8 cellular contexts compared by ENCODE assay signal in genomic region chr20:3767434-3768341, GRCh38. TPM values are rescaled to one million over a fixed set of nuclear protein-coding genes. Genes with fewer than 3 reads are reported as not detected.
A peak's percentile ranks its signal among the peaks of the same experiment; 100 is the strongest.
DNase-seq lines count a peak whose midpoint lies in the region; ATAC-seq and TF ChIP-seq lines count a peak whose summit lies in the region.

Gene ADISSP, minus strand, starts transcription at chr20:3767753. Its CDS starts 7,653 bp downstream, at chr20:3760100.

- H3K4me1 ChIP-seq in RWPE2 (ENCODE audit: insufficient read depth, poor library complexity, severe bottlenecking), result peaks cover 5% of the 10 kb centered on the region
- H3K4me1 ChIP-seq in fibroblast of lung (ENCODE audit: control insufficient read depth, extremely low read depth, insufficient read depth, low read length), result peaks cover 10% of the 10 kb centered on the region
- H3K4me1 ChIP-seq in naive thymus-derived CD4-positive, alpha-beta T cell (ENCODE audit: control insufficient read depth in 2 of 2, insufficient read depth in 2 of 2, low read length in 2 of 2), result peaks cover 6 to 13% of the 10 kb centered on the region in 2 donors

- no peaks in the 10 kb centered on the region for H3K36me3 ChIP-seq in RWPE2 (ENCODE audit: low read depth)
- no peaks in the 10 kb centered on the region for H3K36me3 ChIP-seq in fibroblast of lung (ENCODE audit: control insufficient read depth, insufficient read depth, low read length)
- no peaks in the 10 kb centered on the region for H3K36me3 ChIP-seq in naive thymus-derived CD4-positive, alpha-beta T cell (ENCODE audit: control insufficient read depth in 2 of 3, insufficient read depth in 3 of 3, low read length in 3 of 3)

- H3K27me3 Mint-ChIP-seq in activated T-helper 2 cell treated with anti-CD3 and anti-CD28 coated beads, Interferon-gamma antibody, Interleukin-2, Interleukin-4, amounts not matched to agents 10 μg/mL and 5 μg/mL and 100 μg/mL, durations not matched to agents 14 hours and 24 hours and 36 hours (ENCODE audit: low read depth), result peaks cover 3% of the 10 kb centered on the region
- H3K27me3 Mint-ChIP-seq in naive thymus-derived CD4-positive, alpha-beta T cell, result peaks cover 0 to 6% (median 0%) of the 10 kb centered on the region in 5 donors
- H3K27me3 Mint-ChIP-seq in stimulated activated naive B cell treated with anti-CD40 and anti-IgM and Interleukin-4, amounts not matched to agents 10 μg/mL and 1 μg/mL and 100 μg/mL, for 72 hours, result no peaks in the 10 kb centered on the region

- H3K4me2 ChIP-seq in fibroblast of lung (ENCODE audit: extremely low read depth, insufficient read depth, low read length), result peak within 1 kb of the TSS; percentile 93

- no peaks in the 10 kb centered on the region for H3K27me3 ChIP-seq in RWPE2 (ENCODE audit: insufficient read depth, poor library complexity, severe bottlenecking)
- no peaks in the 10 kb centered on the region for H3K27me3 ChIP-seq in fibroblast of lung (ENCODE audit: control insufficient read depth, insufficient read depth, low read length)
- no peaks in the 10 kb centered on the region for H3K27me3 ChIP-seq in naive thymus-derived CD4-positive, alpha-beta T cell (ENCODE audit: control insufficient read depth in 2 of 2, insufficient read depth in 2 of 2, low read length in 2 of 2)

- peak within 1 kb of the TSS; percentile 51 for H3K27ac ChIP-seq in RWPE2 (ENCODE audit: poor library complexity, severe bottlenecking)
- peak within 1 kb of the TSS; percentile 98 for H3K27ac ChIP-seq in fibroblast of lung (ENCODE audit: insufficient read depth, low read length)
- H3K27ac ChIP-seq in naive thymus-derived CD4-positive, alpha-beta T cell (ENCODE audit: low read depth, low read length), result peak within 1 kb of the TSS; percentile 100

- peak within 1 kb of the TSS; percentile 94 for H3K27ac Mint-ChIP-seq in activated T-helper 2 cell treated with anti-CD3 and anti-CD28 coated beads, Interferon-gamma antibody, Interleukin-2, Interleukin-4, amounts not matched to agents 10 μg/mL and 5 μg/mL and 100 μg/mL, durations not matched to agents 14 hours and 24 hours and 36 hours
- peak within 1 kb of the TSS; percentile 89 to 98 (median 94) for H3K27ac Mint-ChIP-seq in naive thymus-derived CD4-positive, alpha-beta T cell
- peak within 1 kb of the TSS; percentile 98 for H3K27ac Mint-ChIP-seq in stimulated activated naive B cell treated with anti-CD40 and anti-IgM and Interleukin-4, amounts not matched to agents 10 μg/mL and 1 μg/mL and 100 μg/mL, for 72 hours

- peak within 1 kb of the TSS; percentile 84 for H3K9ac ChIP-seq in fibroblast of lung (ENCODE audit: insufficient read depth, low read length)

- H3K9me3 ChIP-seq in RWPE2 (ENCODE audit: severe bottlenecking), result no peaks in the 10 kb centered on the region
- H3K9me3 ChIP-seq in fibroblast of lung (ENCODE audit: control insufficient read depth, insufficient read depth, low read depth, low read length), result no peaks in the 10 kb centered on the region
- no peaks in the 10 kb centered on the region for H3K9me3 ChIP-seq in naive thymus-derived CD4-positive, alpha-beta T cell (ENCODE audit: control insufficient read depth in 2 of 3, low read length in 3 of 3)

- peaks cover 8% of the 10 kb centered on the region for H3K79me2 ChIP-seq in fibroblast of lung (ENCODE audit: control insufficient read depth, insufficient read depth, low read length)

- no peaks in the 10 kb centered on the region for H4K20me1 ChIP-seq in fibroblast of lung (ENCODE audit: control insufficient read depth, extremely low read depth, insufficient read depth, low read length)

- CTCF ChIA-PET in naive thymus-derived CD4-positive, alpha-beta T cell (lab: Charles Lee), result interaction anchor here (0.8 to 4.0 kb wide), 12 partner anchors 8 to 318 kb away, joined by 3 to 24 read pairs (median 4); no protein-coding TSS in a partner anchor

- POLR2A ChIA-PET in naive thymus-derived CD4-positive, alpha-beta T cell (lab: Charles Lee), result interaction anchor here (0.5 to 2.8 kb wide), 23 partner anchors 8 to 90 kb away, joined by 3 to 43 read pairs (median 5); partner anchors contain the start of genes AP5S1, CDC25B, CENPB and SPEF1

- peaks cover 21% of the 10 kb centered on the region for H3K4me1 Mint-ChIP-seq in activated T-helper 2 cell treated with anti-CD3 and anti-CD28 coated beads, Interferon-gamma antibody, Interleukin-2, Interleukin-4, amounts not matched to agents 10 μg/mL and 5 μg/mL and 100 μg/mL, durations not matched to agents 14 hours and 24 hours and 36 hours (ENCODE audit: low read depth)
- H3K4me1 Mint-ChIP-seq in naive thymus-derived CD4-positive, alpha-beta T cell, result peaks cover 11 to 29% (median 21%) of the 10 kb centered on the region in 7 donors
- H3K4me1 Mint-ChIP-seq in stimulated activated naive B cell treated with anti-CD40 and anti-IgM and Interleukin-4, amounts not matched to agents 10 μg/mL and 1 μg/mL and 100 μg/mL, for 72 hours, result peaks cover 38 to 50% of the 10 kb centered on the region in 2 donors

- H3K36me3 Mint-ChIP-seq in activated T-helper 2 cell treated with anti-CD3 and anti-CD28 coated beads, Interferon-gamma antibody, Interleukin-2, Interleukin-4, amounts not matched to agents 10 μg/mL and 5 μg/mL and 100 μg/mL, durations not matched to agents 14 hours and 24 hours and 36 hours (ENCODE audit: low read depth), result peaks cover 3% of the 10 kb centered on the region
- no peaks in the 10 kb centered on the region for H3K36me3 Mint-ChIP-seq in naive thymus-derived CD4-positive, alpha-beta T cell
- peaks cover 0 to 3% of the 10 kb centered on the region in 2 donors for H3K36me3 Mint-ChIP-seq in stimulated activated naive B cell treated with anti-CD40 and anti-IgM and Interleukin-4, amounts not matched to agents 10 μg/mL and 1 μg/mL and 100 μg/mL, for 72 hours

- H3K4me3 ChIP-seq in RWPE2 (ENCODE audit: severe bottlenecking) (peak within 1 kb of the TSS; percentile 65), fibroblast of lung (replicated peaks in 1 of 4; ENCODE audit: control extremely low read depth in 1 of 4, insufficient read depth in 1 of 4, low read depth in 3 of 4, low read length in 4 of 4) (peak within 1 kb of the TSS; percentile 76 to 87 (median 83))
- H3K4me3 ChIP-seq in naive thymus-derived CD4-positive, alpha-beta T cell (ENCODE audit: low read length), result peak within 1 kb of the TSS; percentile 96

- ATAC-seq in RWPE2 (ENCODE audit: low read depth), result peak; percentile 91
- ATAC-seq in naive thymus-derived CD4-positive, alpha-beta T cell, result peak; percentile 93
- ATAC-seq in stimulated activated naive B cell treated with anti-CD40 and anti-IgM and Interleukin-4, amounts not matched to agents 10 μg/mL and 1 μg/mL and 100 μg/mL, for 72 hours (replicated peaks), result peak; percentile 92 to 93

- H3K9me3 Mint-ChIP-seq in activated T-helper 2 cell treated with anti-CD3 and anti-CD28 coated beads, Interferon-gamma antibody, Interleukin-2, Interleukin-4, amounts not matched to agents 10 μg/mL and 5 μg/mL and 100 μg/mL, durations not matched to agents 14 hours and 24 hours and 36 hours, result no peaks in the 10 kb centered on the region
- H3K9me3 Mint-ChIP-seq in naive thymus-derived CD4-positive, alpha-beta T cell, result peaks cover 0 to 2% (median 0%) of the 10 kb centered on the region in 11 donors
- no peaks in the 10 kb centered on the region for H3K9me3 Mint-ChIP-seq in stimulated activated naive B cell treated with anti-CD40 and anti-IgM and Interleukin-4, amounts not matched to agents 10 μg/mL and 1 μg/mL and 100 μg/mL, for 72 hours

- no peak for TF ChIP-seq CTCF in RWPE2 (IDR thresholded peaks at IDR 0.05; ENCODE audit: poor library complexity, severe bottlenecking)
- TF ChIP-seq CTCF in fibroblast of lung (conservative IDR thresholded peaks at IDR 0.05 in 1 of 2, IDR thresholded peaks at IDR 0.05 in 1 of 2; ENCODE audit: low read depth in 1 of 2, low read length in 2 of 2), result peak in 1 of 2 donors; percentile 17

- intact Hi-C loops in activated T-helper 2 cell treated with anti-CD3 and anti-CD28 coated beads, Interferon-gamma antibody, Interleukin-2, Interleukin-4, amounts not matched to agents 10 μg/mL and 5 μg/mL and 100 μg/mL, durations not matched to agents 14 hours and 24 hours and 36 hours (cut with micrococcal nuclease), result loop anchor here (1.0 to 5.0 kb wide), 4 partner anchors 10 to 360 kb away; partner anchors contain the start of genes AP5S1 and DNAAF9
- intact Hi-C loops in naive thymus-derived CD4-positive, alpha-beta T cell (cut with micrococcal nuclease), result loop anchor here (1.0 to 10.0 kb wide), 18 partner anchors 10 to 1357 kb away; partner anchors contain the start of genes AP5S1 (in 2 of the 2), CDC25B (in 2 of the 2), CENPB (in 2 of the 2) and MAVS (in 2 of the 2)

- peak within 1 kb of the TSS; percentile 72 for H2AFZ ChIP-seq in fibroblast of lung (ENCODE audit: low read length)

- DNase-seq in ELR (ENCODE audit: low read depth) (peak; percentile 97), H4 (ENCODE audit: low spot score) (peak; percentile 98), LoVo (ENCODE audit: low spot score) (peak; percentile 99), RWPE2 (ENCODE audit: low spot score) (peak; percentile 99), fibroblast of lung (ENCODE audit: low read depth in 2 of 2) (peak; percentile 96 to 98)
- DNase-seq in activated T-helper 2 cell treated with anti-CD3 and anti-CD28 coated beads, Interferon-gamma antibody, Interleukin-2, Interleukin-4, amounts not matched to agents 10 μg/mL and 5 μg/mL and 100 μg/mL, durations not matched to agents 14 hours and 24 hours and 36 hours (ENCODE audit: low spot score), result peak; percentile 97
- peak; percentile 92 to 98 (median 94) for DNase-seq in naive thymus-derived CD4-positive, alpha-beta T cell
- peak; percentile 99 for DNase-seq in stimulated activated naive B cell treated with anti-CD40 and anti-IgM and Interleukin-4, amounts not matched to agents 10 μg/mL and 1 μg/mL and 100 μg/mL, for 72 hours

- H3K4me3 Mint-ChIP-seq in activated T-helper 2 cell treated with anti-CD3 and anti-CD28 coated beads, Interferon-gamma antibody, Interleukin-2, Interleukin-4, amounts not matched to agents 10 μg/mL and 5 μg/mL and 100 μg/mL, durations not matched to agents 14 hours and 24 hours and 36 hours (ENCODE audit: low read depth), result peak within 1 kb of the TSS; percentile 86
- H3K4me3 Mint-ChIP-seq in naive thymus-derived CD4-positive, alpha-beta T cell, result peak within 1 kb of the TSS; percentile 78 to 94 (median 90)
- H3K4me3 Mint-ChIP-seq in stimulated activated naive B cell treated with anti-CD40 and anti-IgM and Interleukin-4, amounts not matched to agents 10 μg/mL and 1 μg/mL and 100 μg/mL, for 72 hours, result peak within 1 kb of the TSS; percentile 89 to 94

RNA-seq across cellular contexts. Expression of gene ADISSP, which starts in this region (rescaled TPM):
- 38.3 and 38.9 TPM in 2 replicates for total RNA-seq in H4 (2014; rRNA removed; shearing (Covaris generic))
- total RNA-seq in activated T-helper 2 cell treated with anti-CD3 and anti-CD28 coated beads, Interferon-gamma antibody, Interleukin-2, Interleukin-4, amounts not matched to agents 10 μg/mL and 5 μg/mL and 100 μg/mL, durations not matched to agents 14 hours and 24 hours and 36 hours, result 55.8 and 56.3 TPM in 2 replicates
- total RNA-seq in fibroblast of lung, result 17.2 and 23.5 TPM in 2 replicates
- polyA plus RNA-seq in fibroblast of lung, result 17.0 and 44.3 TPM in 2 replicates
- 28.8 and 87.6 TPM in 2 replicates for polyA plus RNA-seq in fibroblast of lung (2012)
- polyA minus RNA-seq in fibroblast of lung (ENCODE audit: low replicate concordance), result 33.0 and 127 TPM in 2 replicates
- total RNA-seq in naive thymus-derived CD4-positive, alpha-beta T cell, result 10 to 100 TPM; 14.0 to 27.4 (median 18.4) TPM
- 10 to 100 TPM; 20.7 to 21.7 TPM for polyA plus RNA-seq in naive thymus-derived CD4-positive, alpha-beta T cell

Comparison
In these comparisons a context has a peak if more than half of its experiments do, and no peak if none do; other contexts are left out.
1. Peak in every context shown above with its lines: DNase-seq, ATAC-seq, H3K4me3 ChIP-seq and H3K27ac ChIP-seq.